ENCODE assay signal across 8 cellular contexts in the genomic region with DNA sequence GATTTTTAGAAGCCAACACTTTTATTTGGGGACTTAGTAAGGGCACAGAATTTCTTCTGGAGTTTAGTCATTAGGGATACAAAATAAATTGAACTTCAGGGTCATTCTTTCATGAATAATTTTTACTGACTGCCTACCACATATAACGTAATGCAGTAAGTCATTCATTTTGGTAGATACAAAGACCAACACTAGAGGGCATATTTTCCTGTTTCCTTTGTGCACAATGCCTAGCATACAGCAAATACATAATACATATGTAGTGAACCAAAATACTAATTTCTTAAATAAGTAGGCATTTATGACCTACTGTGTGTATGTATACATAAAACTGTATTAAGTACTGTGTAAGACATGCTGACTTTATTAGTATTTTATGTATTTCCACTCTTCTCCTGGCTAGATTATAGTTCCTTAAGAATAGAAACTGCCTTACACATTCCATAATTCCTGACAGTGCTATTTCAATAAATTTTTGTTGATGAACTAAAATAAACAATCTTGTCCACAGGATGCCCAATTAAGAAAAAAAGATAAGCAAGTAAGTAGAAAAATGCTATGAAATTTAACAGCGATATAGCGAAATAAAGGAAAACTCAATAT. TPM values are rescaled to one million over a fixed set of nuclear protein-coding genes. Genes with fewer than 3 reads are reported as not detected.
DNase-seq lines count a peak whose midpoint lies in the region; ATAC-seq and TF ChIP-seq lines count a peak whose summit lies in the region.

No MANE protein-coding gene starts in this region.

- ATAC-seq in GM18861 (IDR thresholded peaks at IDR 0.05; ENCODE audit: unreplicated experiment): peak; percentile 87
- peak; percentile 61 for ATAC-seq in HG03439 (IDR thresholded peaks at IDR 0.05; ENCODE audit: unreplicated experiment)
- ATAC-seq in mucosa of descending colon: peak; percentile 79

- DNase-seq in CD1c-positive myeloid dendritic cell (ENCODE audit: extremely low spot score) (peak; percentile 57), NOMO-1 (lab: John Stamatoyannopoulos, UW; ENCODE audit: unreplicated experiment in 2 of 2) (peak; percentile 2 to 54), dermis microvascular lymphatic vessel endothelial cell (ENCODE audit: low read depth in 2 of 2) (peak; percentile 54 to 66), mucosa of descending colon (no peak), NCI-H446 treated with DMSO at 0.1 percent for 48 hours (lab: John Stamatoyannopoulos, UW) (no peak), amniotic stem cell (lab: John Stamatoyannopoulos, UW) (no peak)

- no peaks in the 10 kb centered on the region for H3K9me3 ChIP-seq in mucosa of descending colon

- H3K36me3 ChIP-seq in mucosa of descending colon (ENCODE audit: low read depth): no peaks in the 10 kb centered on the region

- H3K4me1 ChIP-seq in mucosa of descending colon (ENCODE audit: low read depth): peaks cover 4% of the 10 kb centered on the region

- peak; percentile 27 for TF ChIP-seq CTCF in mucosa of descending colon (IDR thresholded peaks at IDR 0.05)

- intact Hi-C loops in mucosa of descending colon (cut with DNase I, micrococcal nuclease): loop anchor here in 1 of 2 donors (10.0 kb wide), 1 partner anchor 138 kb away; no protein-coding TSS in a partner anchor

- no peak overlapping the region for H3K4me3 ChIP-seq in mucosa of descending colon

RNA-seq across cellular contexts. Expression of a gene that starts 47.9 kb away (rescaled TPM):
- total RNA-seq in dermis microvascular lymphatic vessel endothelial cell (51.7 and 53.2 TPM in 2 replicates), mucosa of descending colon (100 to 1,000 TPM in 1 of 3 donors, 10 to 100 TPM in 2; 63.7 to 253 (median 74.3) TPM)

Comparison
In these comparisons a context has a peak if more than half of its experiments do, and no peak if none do; other contexts are left out.
1. DNase-seq: peak in CD1c-positive myeloid dendritic cell (single experiment), NOMO-1 (2 of 2) and dermis microvascular lymphatic vessel endothelial cell (2 of 2); none in mucosa of descending colon (0 of 3), NCI-H446 treated with DMSO at 0.1 percent for 48 hours (single experiment) and amniotic stem cell (single experiment).
2. Peak in every context shown above with its lines, with median percentiles within 50 percentile points of each other: ATAC-seq.